8 cellular contexts compared by ENCODE assay signal in the genomic region with DNA sequence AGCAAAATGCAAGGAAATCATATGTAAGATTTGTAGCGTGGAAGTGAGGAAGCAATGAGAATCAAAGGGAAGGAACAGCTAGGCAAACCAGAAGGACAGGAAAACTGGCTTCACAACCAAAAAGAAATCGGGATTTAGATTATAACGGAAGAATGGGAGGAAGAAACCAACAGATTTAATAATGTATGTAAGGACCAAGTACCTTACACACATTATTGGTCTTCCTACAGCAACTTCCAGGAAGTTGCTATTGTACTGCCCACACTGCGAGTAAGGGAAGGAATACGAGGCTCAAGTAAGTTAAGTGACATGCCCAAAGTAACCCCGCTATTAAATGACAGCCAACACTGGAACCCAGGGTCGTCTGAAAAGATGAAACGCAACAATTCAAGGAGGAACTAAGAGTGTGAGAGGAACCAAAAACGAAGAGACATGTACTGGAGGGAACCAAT. TPM values are rescaled to one million over a fixed set of nuclear protein-coding genes. Genes with fewer than 3 reads are reported as not detected.
DNase-seq lines count a peak whose midpoint lies in the region; ATAC-seq, FAIRE-seq and TF ChIP-seq lines count a peak whose summit lies in the region.

No MANE protein-coding gene starts in this region.

- WGBS in trophoblast cell (ENCODE audit: extremely low coverage, insufficient coverage, insufficient read length) = no CpG with 5 or more reads among the region's 9 CpGs

- H2BK12ac ChIP-seq in trophoblast cell (ENCODE audit: low read length) = no peak overlapping the region

- H3K4me2 ChIP-seq in MM.1S (ENCODE audit: low read depth, low read length) = peak overlapping the region; percentile 76
- H3K4me2 ChIP-seq in endothelial cell of umbilical vein (ENCODE audit: insufficient read depth, low read length) = peak overlapping the region; percentile 75
- peak overlapping the region; percentile 84 for H3K4me2 ChIP-seq in trophoblast cell (ENCODE audit: low read length)

- TF ChIP-seq CTCF in MM.1S (IDR thresholded peaks at IDR 0.05; ENCODE audit: low read length) = no peak
- no peak for TF ChIP-seq CTCF in endothelial cell of umbilical vein (IDR thresholded peaks at IDR 0.05; ENCODE audit: extremely low read depth in 1 of 2, insufficient read depth in 1 of 2, low read depth in 1 of 2, low read length in 2 of 2)

- H3K36me3 ChIP-seq in MM.1S (replicated peaks; ENCODE audit: insufficient read depth, low read length) = 0 out of 2 replicates have a peak, but pooled peaks cover under 1% of the 10 kb centered on the region
- H3K36me3 ChIP-seq in endothelial cell of umbilical vein (ENCODE audit: control insufficient read depth in 2 of 2, extremely low read depth in 1 of 2, insufficient read depth in 2 of 2, low read length in 2 of 2) = peaks cover 2 to 12% of the 10 kb centered on the region in 2 experiments
- H3K36me3 ChIP-seq in trophoblast cell (ENCODE audit: control insufficient read depth in 1 of 2, insufficient read depth in 2 of 2, low read length in 2 of 2) = peaks cover 7 to 9% of the 10 kb centered on the region in 2 experiments

- peak overlapping the region; percentile 87 for H3K4me3 ChIP-seq in MM.1S (ENCODE audit: low read length)
- H3K4me3 ChIP-seq in endothelial cell of umbilical vein (replicated peaks in 1 of 3; ENCODE audit: insufficient read depth in 1 of 3, low read depth in 1 of 3, low read length in 3 of 3) = peak overlapping the region; percentile 53 to 73 (median 67)
- H3K4me3 ChIP-seq in trophoblast cell (ENCODE audit: low read depth, low read length) = peak overlapping the region; percentile 77

- H3K4me1 ChIP-seq in MM.1S (ENCODE audit: low read length) (peaks cover 8% of the 10 kb centered on the region; the same call in 1 of the 2 replicates), endothelial cell of umbilical vein (ENCODE audit: control insufficient read depth, extremely low read depth, insufficient read depth, low read length) (peaks cover 8% of the 10 kb centered on the region), trophoblast cell (ENCODE audit: control insufficient read depth in 1 of 2, insufficient read depth in 2 of 2, low read length in 2 of 2) (peaks cover 11 to 13% of the 10 kb centered on the region in 2 experiments)

- H2AK5ac ChIP-seq in trophoblast cell (ENCODE audit: low read length) = no peak overlapping the region

- peak overlapping the region; percentile 91 for H3K27ac ChIP-seq in MM.1S (ENCODE audit: low read length)
- H3K27ac ChIP-seq in endothelial cell of umbilical vein (ENCODE audit: insufficient read depth, low read depth, low read length) = peak overlapping the region; percentile 89
- peak overlapping the region; percentile 85 for H3K27ac ChIP-seq in trophoblast cell (ENCODE audit: low read depth, low read length)

- H2AFZ ChIP-seq in MM.1S (ENCODE audit: low read length) (peak overlapping the region; percentile 56), endothelial cell of umbilical vein (ENCODE audit: low read depth, low read length) (peak overlapping the region; percentile 42), trophoblast cell (ENCODE audit: insufficient read depth, low read length, poor library complexity) (no peak overlapping the region)

- H2BK120ac ChIP-seq in trophoblast cell (ENCODE audit: insufficient read depth, low read length, poor library complexity) = no peak overlapping the region

- H3K18ac ChIP-seq in trophoblast cell (ENCODE audit: low read length) = peak overlapping the region; percentile 8

- H3K27me3 ChIP-seq in MM.1S (replicated peaks; ENCODE audit: insufficient read depth, low read length) (no peaks in the 10 kb centered on the region), endothelial cell of umbilical vein (ENCODE audit: control insufficient read depth in 2 of 2, insufficient read depth in 2 of 2, low read length in 2 of 2) (no peaks in the 10 kb centered on the region), trophoblast cell (ENCODE audit: insufficient read depth, low read length) (no peaks in the 10 kb centered on the region)

- H3K79me2 ChIP-seq in MM.1S (ENCODE audit: low read length) = peaks cover 33% of the 10 kb centered on the region
- H3K79me2 ChIP-seq in endothelial cell of umbilical vein (ENCODE audit: control insufficient read depth, insufficient read depth, low read length) = peaks cover 10% of the 10 kb centered on the region
- no peaks in the 10 kb centered on the region for H3K79me2 ChIP-seq in trophoblast cell (ENCODE audit: control insufficient read depth, insufficient read depth, low read length, poor library complexity)

- DNase-seq in GM12892 (ENCODE audit: insufficient read length) (peak; percentile 42), MM.1S (no peak), endothelial cell of umbilical vein (ENCODE audit: low read depth, low spot score) (no peak), trophoblast cell (no peak), NCI-H2029 (lab: John Stamatoyannopoulos, UW) (no peak), iPS-NIHi7 (ENCODE audit: extremely low spot score) (no peak)
- DNase-seq in stimulated activated CD4-positive, alpha-beta T cell treated with anti-CD3 and anti-CD28 coated beads, Interleukin-1b, Interleukin-23, amount 100 ng/mL, for 48 hours = no peak

- H4K91ac ChIP-seq in trophoblast cell (ENCODE audit: low read depth, low read length) = peak overlapping the region; percentile 74

- peak overlapping the region; percentile 71 for H4K8ac ChIP-seq in trophoblast cell (ENCODE audit: low read depth, low read length)

- H3K79me1 ChIP-seq in trophoblast cell (ENCODE audit: low read length) = peaks cover 14% of the 10 kb centered on the region

- H3K9me3 ChIP-seq in MM.1S (replicated peaks; ENCODE audit: insufficient read depth, low read length) (no peaks in the 10 kb centered on the region), endothelial cell of umbilical vein (replicated peaks; ENCODE audit: control insufficient read depth, insufficient read depth, low read length) (no peaks in the 10 kb centered on the region), trophoblast cell (ENCODE audit: insufficient read depth, low read depth, low read length) (peaks cover 2% of the 10 kb centered on the region)

- dilution Hi-C loops in endothelial cell of umbilical vein (cut with MboI; ENCODE audit: extremely low pct_ligation_motif_present, low sequenced_read_pairs) = no loop called here

- H3K9me2 ChIP-seq in MM.1S (replicated peaks; ENCODE audit: insufficient read depth, low read length) = no peaks in the 10 kb centered on the region

- no peak overlapping the region for H3K4ac ChIP-seq in trophoblast cell (ENCODE audit: low read depth, low read length)

- H2BK5ac ChIP-seq in trophoblast cell (ENCODE audit: low read depth, low read length, poor library complexity) = peak overlapping the region; percentile 36

- BruUV-seq in endothelial cell of umbilical vein (replicated peaks; lab: Mats Ljungman, UMichigan) = TSS peak; percentile 62

- no peak for ATAC-seq in HG03565 (IDR thresholded peaks at IDR 0.05; ENCODE audit: unreplicated experiment)

- POLR2A ChIA-PET in endothelial cell of umbilical vein (lab: Charles Lee) = interaction anchor here (0.6 to 1.4 kb wide), 2 partner anchors 11 to 96 kb away, joined by 3 to 4 read pairs; no protein-coding TSS in a partner anchor

- H4K12ac ChIP-seq in trophoblast cell (ENCODE audit: low read depth, low read length) = peak overlapping the region; percentile 48

- H3K23ac ChIP-seq in trophoblast cell (ENCODE audit: low read length) = no peak overlapping the region

- H4K20me1 ChIP-seq in MM.1S (ENCODE audit: insufficient read depth, low read length) (no peaks in the 10 kb centered on the region), endothelial cell of umbilical vein (replicated peaks; ENCODE audit: control insufficient read depth, extremely low read depth, insufficient read depth, low read length) (no peaks in the 10 kb centered on the region)

- CTCF ChIA-PET in endothelial cell of umbilical vein (lab: Charles Lee) = interaction anchor here (1.4 kb wide), 1 partner anchor 11 kb away, joined by 10 read pairs; no protein-coding TSS in a partner anchor

- peak overlapping the region; percentile 63 for H3K14ac ChIP-seq in trophoblast cell (ENCODE audit: low read length)

- H3K9ac ChIP-seq in MM.1S (ENCODE audit: low read length) = peak overlapping the region; percentile 86
- peak overlapping the region; percentile 84 for H3K9ac ChIP-seq in endothelial cell of umbilical vein (replicated peaks; ENCODE audit: extremely low read depth, insufficient read depth, low read length)
- H3K9ac ChIP-seq in trophoblast cell (ENCODE audit: low read length) = peak overlapping the region; percentile 42

- TF ChIP-seq POLR2A in GM12892 (IDR thresholded peaks at IDR 0.05; ENCODE audit: low read depth, low read length) (no peak), endothelial cell of umbilical vein (IDR thresholded peaks at IDR 0.05; ENCODE audit: low read depth, low read length) (no peak)

- FAIRE-seq in GM12892 (lab: Jason Lieb, UNC) (no peak), endothelial cell of umbilical vein (lab: Jason Lieb, UNC) (no peak)

- intact Hi-C loops in endothelial cell of umbilical vein (cut with micrococcal nuclease) = no loop called here

- H3K9me1 ChIP-seq in endothelial cell of umbilical vein (replicated peaks; ENCODE audit: control insufficient read depth, extremely low read depth, insufficient read depth, low read length) = no peaks in the 10 kb centered on the region

- 0 out of 2 replicates have a peak, but pooled peaks cover 6% of the 10 kb centered on the region for H3F3A ChIP-seq in MM.1S (ENCODE audit: insufficient read depth, low read length)

RNA-seq across cellular contexts. Expression of a gene that starts 0.5 kb away (rescaled TPM):
- 116 TPM for polyA plus RNA-seq in GM12892 (2012; ENCODE audit: missing spikeins)
- total RNA-seq in endothelial cell of umbilical vein = 74.3 and 75.9 TPM in 2 replicates
- polyA plus RNA-seq in endothelial cell of umbilical vein = 170 and 183 TPM in 2 replicates
- polyA plus RNA-seq in endothelial cell of umbilical vein (2011; cell fraction: cytosol; rRNA removed) = 181 and 197 TPM in 2 replicates
- polyA plus RNA-seq in endothelial cell of umbilical vein (2011; cell fraction: nucleus; rRNA removed) = 82.5 and 86.4 TPM in 2 replicates
- polyA plus RNA-seq in endothelial cell of umbilical vein (2012) = 79.8 and 82.4 TPM in 2 replicates
- polyA minus RNA-seq in endothelial cell of umbilical vein = 110 and 124 TPM in 2 replicates
- polyA minus RNA-seq in endothelial cell of umbilical vein (2011; cell fraction: cytosol; rRNA and poly(A)+ RNA removed) = 37.8 TPM
- 11.5 and 12.4 TPM in 2 replicates for polyA minus RNA-seq in endothelial cell of umbilical vein (2011; cell fraction: nucleus; rRNA and poly(A)+ RNA removed)
- 47.7 and 47.8 TPM in 2 replicates for polyA plus RNA-seq in trophoblast cell (2013)

RNA-seq across cellular contexts. Expression of a gene that starts 25.9 kb away (rescaled TPM):
- polyA plus RNA-seq in GM12892 (2012; ENCODE audit: missing spikeins) = 3.4 TPM
- 14.0 and 20.4 TPM in 2 replicates for total RNA-seq in endothelial cell of umbilical vein
- 8.0 and 8.4 TPM in 2 replicates for polyA plus RNA-seq in endothelial cell of umbilical vein
- 6.3 and 6.5 TPM in 2 replicates for polyA plus RNA-seq in endothelial cell of umbilical vein (2011; cell fraction: cytosol; rRNA removed)
- 4.6 and 4.8 TPM in 2 replicates for polyA plus RNA-seq in endothelial cell of umbilical vein (2011; cell fraction: nucleus; rRNA removed)
- 10.8 and 12.5 TPM in 2 replicates for polyA plus RNA-seq in endothelial cell of umbilical vein (2012)
- polyA minus RNA-seq in endothelial cell of umbilical vein = 8.4 and 9.0 TPM in 2 replicates
- polyA minus RNA-seq in endothelial cell of umbilical vein (2011; cell fraction: cytosol; rRNA and poly(A)+ RNA removed) = 13.6 TPM
- 3.6 TPM in 2 replicates for polyA minus RNA-seq in endothelial cell of umbilical vein (2011; cell fraction: nucleus; rRNA and poly(A)+ RNA removed)
- polyA plus RNA-seq in trophoblast cell (2013) = 5.0 and 5.1 TPM in 2 replicates

RNA-seq across cellular contexts. Expression of a gene that starts 48.0 kb away (rescaled TPM):
- 282 TPM for polyA plus RNA-seq in GM12892 (2012; ENCODE audit: missing spikeins)
- total RNA-seq in endothelial cell of umbilical vein = 192 and 201 TPM in 2 replicates
- polyA plus RNA-seq in endothelial cell of umbilical vein = 374 and 413 TPM in 2 replicates
- polyA plus RNA-seq in endothelial cell of umbilical vein (2011; cell fraction: cytosol; rRNA removed) = 391 and 464 TPM in 2 replicates
- polyA plus RNA-seq in endothelial cell of umbilical vein (2011; cell fraction: nucleus; rRNA removed) = 364 and 367 TPM in 2 replicates
- 201 and 234 TPM in 2 replicates for polyA plus RNA-seq in endothelial cell of umbilical vein (2012)
- 384 and 389 TPM in 2 replicates for polyA minus RNA-seq in endothelial cell of umbilical vein
- polyA minus RNA-seq in endothelial cell of umbilical vein (2011; cell fraction: cytosol; rRNA and poly(A)+ RNA removed) = 159 TPM
- 132 and 157 TPM in 2 replicates for polyA minus RNA-seq in endothelial cell of umbilical vein (2011; cell fraction: nucleus; rRNA and poly(A)+ RNA removed)
- 134 and 140 TPM in 2 replicates for polyA plus RNA-seq in trophoblast cell (2013)
